Comparison of ENCODE assay signal across 24 cellular contexts in the genomic region with DNA sequence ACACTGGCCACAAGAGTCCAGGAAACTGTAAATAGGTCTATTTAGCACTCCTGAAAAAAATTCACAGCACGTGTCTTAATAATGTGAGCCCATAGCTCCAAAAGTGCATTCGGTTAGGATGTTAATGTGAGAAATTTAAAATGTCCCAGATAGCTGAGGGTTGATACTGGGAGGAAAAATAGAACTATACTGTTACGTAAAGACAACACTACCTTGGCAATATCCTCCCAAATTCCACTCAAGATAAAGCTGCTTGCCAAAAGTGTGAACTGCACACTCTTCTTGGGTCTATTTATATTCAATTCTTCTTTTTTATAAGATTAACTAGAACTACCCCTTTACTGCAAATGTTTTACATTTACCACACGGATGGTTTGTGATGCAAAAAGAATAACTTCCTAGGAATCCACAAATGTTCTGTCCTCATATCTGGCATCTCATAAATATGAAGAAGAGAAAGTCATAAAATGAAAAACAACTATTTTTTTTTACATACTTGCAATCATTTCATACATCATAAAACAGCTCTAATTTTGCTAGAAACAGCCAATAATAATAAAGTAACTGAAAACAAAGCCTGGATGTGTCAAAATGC. TPM values are rescaled to one million over a fixed set of nuclear protein-coding genes. Genes with fewer than 3 reads are reported as not detected.
DNase-seq lines count a peak whose midpoint lies in the region; ATAC-seq, FAIRE-seq and TF ChIP-seq lines count a peak whose summit lies in the region.
"Had no signal": no experiment of that assay in that cellular context is flagged by ENCODE, and none has a peak within 500 bp of the region (broad histone marks: within the 10 kb centered on the region; RNA-seq: fewer than 3 reads in every experiment).

No MANE protein-coding gene starts in this region.

- intact Hi-C loops in uterus (cut with DNase I; ENCODE audit: low total_unique reads) (no loop called here), right cardiac atrium (cut with DNase I) (no loop called here)

- no peaks in the 10 kb centered on the region for H3K9me3 Mint-ChIP-seq in activated naive CD4-positive, alpha-beta T cell treated with anti-CD3 and anti-CD28 coated beads, Interleukin-2, amount 10 ng/mL, durations not matched to agents 7 days and 5 days
- H3K9me3 Mint-ChIP-seq: activated CD4-positive, alpha-beta memory T cell treated with anti-CD3 and anti-CD28 coated beads for 36 hours; activated T-helper 2 cell treated with anti-CD3 and anti-CD28 coated beads, Interferon-gamma antibody, Interleukin-2, Interleukin-4, amounts not matched to agents 10 μg/mL and 5 μg/mL and 100 μg/mL, durations not matched to agents 14 hours and 24 hours and 36 hours; brain; HFFc6 had no signal

- no peak overlapping the region for H3K9ac ChIP-seq in SK-N-MC (ENCODE audit: insufficient read length)
- H3K9ac ChIP-seq: GM23248 had no signal

- H3K27me3 ChIP-seq in uterus = no peaks in the 10 kb centered on the region
- no peaks in the 10 kb centered on the region for H3K27me3 ChIP-seq in right cardiac atrium (ENCODE audit: control insufficient read depth, insufficient read depth)
- H3K27me3 ChIP-seq: MG63 had no signal

- peaks cover 29% of the 10 kb centered on the region for H3K36me3 Mint-ChIP-seq in activated naive CD4-positive, alpha-beta T cell treated with anti-CD3 and anti-CD28 coated beads, Interleukin-2, amount 10 ng/mL, durations not matched to agents 7 days and 5 days

- no peak for TF ChIP-seq CTCF in uterus (IDR thresholded peaks at IDR 0.05)

- peak overlapping the region; percentile 79 for H3K27ac Mint-ChIP-seq in activated naive CD4-positive, alpha-beta T cell treated with anti-CD3 and anti-CD28 coated beads, Interleukin-2, amount 10 ng/mL, durations not matched to agents 7 days and 5 days
- H3K27ac Mint-ChIP-seq: activated CD4-positive, alpha-beta memory T cell treated with anti-CD3 and anti-CD28 coated beads for 36 hours; activated T-helper 2 cell treated with anti-CD3 and anti-CD28 coated beads, Interferon-gamma antibody, Interleukin-2, Interleukin-4, amounts not matched to agents 10 μg/mL and 5 μg/mL and 100 μg/mL, durations not matched to agents 14 hours and 24 hours and 36 hours; HFFc6; progenitor cell of endocrine pancreas had no signal

- H3K4me1 ChIP-seq in uterus = peaks cover 0 to 14% of the 10 kb centered on the region in 2 donors
- H3K4me1 ChIP-seq in right cardiac atrium (ENCODE audit: control insufficient read depth, insufficient read depth, low read length) = peaks cover 4% of the 10 kb centered on the region

- 39% methylated on average over 4 of the region's 4 CpGs for WGBS in right cardiac atrium

- peaks cover 28% of the 10 kb centered on the region for H3K4me1 Mint-ChIP-seq in activated naive CD4-positive, alpha-beta T cell treated with anti-CD3 and anti-CD28 coated beads, Interleukin-2, amount 10 ng/mL, durations not matched to agents 7 days and 5 days

- H3K4me3 Mint-ChIP-seq in activated naive CD4-positive, alpha-beta T cell treated with anti-CD3 and anti-CD28 coated beads, Interleukin-2, amount 10 ng/mL, durations not matched to agents 7 days and 5 days = no peak overlapping the region
- H3K4me3 Mint-ChIP-seq: activated CD4-positive, alpha-beta memory T cell treated with anti-CD3 and anti-CD28 coated beads for 36 hours; HFFc6 had no signal

- H3K36me3 ChIP-seq in SK-N-MC (ENCODE audit: insufficient read depth, low read length) (no peaks in the 10 kb centered on the region), uterus (no peaks in the 10 kb centered on the region)

- no peaks in the 10 kb centered on the region for H3K27me3 Mint-ChIP-seq in activated naive CD4-positive, alpha-beta T cell treated with anti-CD3 and anti-CD28 coated beads, Interleukin-2, amount 10 ng/mL, durations not matched to agents 7 days and 5 days
- H3K27me3 Mint-ChIP-seq: activated CD4-positive, alpha-beta memory T cell treated with anti-CD3 and anti-CD28 coated beads for 36 hours; progenitor cell of endocrine pancreas had no signal

- no peak overlapping the region for H3K4me3 ChIP-seq in SK-N-MC
- H3K4me3 ChIP-seq in uterus = peak overlapping the region in 1 of 2 donors; percentile 6
- no peak overlapping the region for H3K4me3 ChIP-seq in right cardiac atrium (ENCODE audit: low read length)
- H3K4me3 ChIP-seq: GM23248, MG63 had no signal

- no peak for DNase-seq in activated naive CD4-positive, alpha-beta T cell treated with anti-CD3 and anti-CD28 coated beads, Interleukin-2, amount 10 ng/mL, durations not matched to agents 7 days and 5 days
- no peak for DNase-seq in activated naive CD4-positive, alpha-beta T cell treated with anti-CD3 and anti-CD28 coated beads, Interleukin-2, amount 50 U/mL, for 16 hours
- DNase-seq in SK-N-MC (ENCODE audit: low read depth, low spot score) (no peak), iris pigment epithelial cell (ENCODE audit: low read depth) (peak; percentile 14), uterus (no peak), GM12891 (ENCODE audit: insufficient read length, low spot score) (no peak), right cardiac atrium (no peak)
- DNase-seq: 8988T; activated CD4-positive, alpha-beta memory T cell treated with anti-CD3 and anti-CD28 coated beads for 36 hours; effector CD8-positive, alpha-beta T cell; GM23248; HFFc6; kidney; MG63; NCI-H510A; NK-92 treated with Interleukin-12 subunit alpha and Interleukin-12 subunit beta, amount 100 ng/mL, for 24 hours; SHP77 had no signal

- peak overlapping the region; percentile 2; the same call in 1 of the 2 replicates for H3K27ac ChIP-seq in SK-N-MC
- H3K27ac ChIP-seq in uterus = peak overlapping the region; percentile 97 to 99
- no peak overlapping the region for H3K27ac ChIP-seq in right cardiac atrium (ENCODE audit: low read length)
- H3K27ac ChIP-seq: C4-2B, GM23248 had no signal

- FAIRE-seq in GM12891 (lab: Jason Lieb, UNC) = no peak
- FAIRE-seq: D721Med, kidney had no signal

- H3K9me3 ChIP-seq in SK-N-MC (ENCODE audit: low read depth, low read length) = no peaks in the 10 kb centered on the region
- no peaks in the 10 kb centered on the region for H3K9me3 ChIP-seq in uterus
- H3K9me3 ChIP-seq in right cardiac atrium (ENCODE audit: control insufficient read depth, low read length) = no peaks in the 10 kb centered on the region
- H3K9me3 ChIP-seq: MG63 had no signal

- CTCF ChIA-PET in activated naive CD4-positive, alpha-beta T cell treated with anti-CD3 and anti-CD28 coated beads, Interleukin-2, amount 10 ng/mL, durations not matched to agents 7 days and 5 days (lab: Charles Lee) = no interaction called here

- TF ChIP-seq POLR2A in uterus (IDR thresholded peaks at IDR 0.05) (no peak), GM12891 (IDR thresholded peaks at IDR 0.05; ENCODE audit: low read depth, low read length) (no peak)

- ATAC-seq in right cardiac atrium = no peak
- ATAC-seq in HG03196 (IDR thresholded peaks at IDR 0.05; ENCODE audit: unreplicated experiment) = no peak
- ATAC-seq: esophagus mucosa had no signal

TF ChIP-seq in GM12891, 5 proteins besides CTCF, POLR2A, EP300 and RAD21:
- no peak for TF ChIP-seq POU2F2 (IDR thresholded peaks at IDR 0.05; ENCODE audit: low read depth, low read length)
- TF ChIP-seq SPI1 (IDR thresholded peaks at IDR 0.05; ENCODE audit: low read depth, low read length) = no peak
- no peak for TF ChIP-seq TAF1 (IDR thresholded peaks at IDR 0.05; ENCODE audit: low read depth, low read length)
- no peak for TF ChIP-seq POLR2AphosphoS5 (IDR thresholded peaks at IDR 0.05; ENCODE audit: low read depth, low read length)
- no peak for TF ChIP-seq PAX5 (IDR thresholded peaks at IDR 0.05; ENCODE audit: insufficient read depth, low read length, severe bottlenecking)
TF ChIP-seq in GM12891: peak in this region for 0.

RNA-seq across cellular contexts. Expression of a gene that starts 10.4 kb away (rescaled TPM):
- 10 to 100 TPM; 40.0 to 98.6 (median 74.4) TPM for total RNA-seq in uterus
- polyA plus RNA-seq in GM12891 (2012; ENCODE audit: low read depth, missing spikeins) = 4.1 TPM
- total RNA-seq in right cardiac atrium = 10 to 100 TPM; 16.6 to 18.3 (median 17.2) TPM
- polyA plus RNA-seq in right cardiac atrium = 4.9 TPM
